11 cellular contexts compared by ENCODE assay signal in genomic region chr12:62730649-62731377, GRCh38.
DNase-seq lines count a peak whose midpoint lies in the region; ATAC-seq and TF ChIP-seq lines count a peak whose summit lies in the region.
"Had no signal": no experiment of that assay in that cellular context is flagged by ENCODE, and none has a peak within 500 bp of the region (broad histone marks: within the 10 kb centered on the region; RNA-seq: fewer than 3 reads in every experiment).

No MANE protein-coding gene starts in this region.

- H3K9me3 Mint-ChIP-seq in glutamatergic neuron (ENCODE audit: unreplicated experiment): peaks cover 4% of the 10 kb centered on the region
- H3K9me3 Mint-ChIP-seq: stimulated activated naive CD8-positive, alpha-beta T cell treated with anti-CD3 and anti-CD28 coated beads, Interleukin-15, Interleukin-2, amounts not matched to agents 100 ng/mL and 50 ng/mL, for 24 hours had no signal

- no peaks in the 10 kb centered on the region for H3K4me1 ChIP-seq in breast epithelium
- H3K4me1 ChIP-seq in mucosa of descending colon (ENCODE audit: low read depth): peaks cover 9% of the 10 kb centered on the region

- H3K27me3 ChIP-seq in MG63: no peaks in the 10 kb centered on the region
- no peaks in the 10 kb centered on the region for H3K27me3 ChIP-seq in breast epithelium

- TF ChIP-seq CTCF in breast epithelium (IDR thresholded peaks at IDR 0.05) (no peak), mucosa of descending colon (IDR thresholded peaks at IDR 0.05) (no peak), glutamatergic neuron (IDR thresholded peaks at IDR 0.05; ENCODE audit: partially characterized antibody, unreplicated experiment) (no peak)

- no peak overlapping the region for H3K4me3 ChIP-seq in MG63
- H3K4me3 ChIP-seq in breast epithelium: no peak overlapping the region
- H3K4me3 ChIP-seq in mucosa of descending colon: no peak overlapping the region

- H3K36me3 ChIP-seq in MG63: no peaks in the 10 kb centered on the region
- no peaks in the 10 kb centered on the region for H3K36me3 ChIP-seq in breast epithelium
- no peaks in the 10 kb centered on the region for H3K36me3 ChIP-seq in mucosa of descending colon (ENCODE audit: low read depth)

- no peak overlapping the region for H3K4me3 Mint-ChIP-seq in glutamatergic neuron (ENCODE audit: unreplicated experiment)
- H3K4me3 Mint-ChIP-seq: stimulated activated naive CD8-positive, alpha-beta T cell treated with anti-CD3 and anti-CD28 coated beads, Interleukin-15, Interleukin-2, amounts not matched to agents 100 ng/mL and 50 ng/mL, for 24 hours had no signal

- peaks cover 4% of the 10 kb centered on the region for H3K27me3 Mint-ChIP-seq in glutamatergic neuron (ENCODE audit: unreplicated experiment)
- H3K27me3 Mint-ChIP-seq: stimulated activated naive CD8-positive, alpha-beta T cell treated with anti-CD3 and anti-CD28 coated beads, Interleukin-15, Interleukin-2, amounts not matched to agents 100 ng/mL and 50 ng/mL, for 24 hours had no signal

- intact Hi-C loops in breast epithelium (cut with DNase I; ENCODE audit: low total_unique reads): no loop called here
- intact Hi-C loops in mucosa of descending colon (cut with DNase I, micrococcal nuclease): no loop called here

- peak overlapping the region; percentile 6 to 22 for H3K27ac ChIP-seq in breast epithelium

- peak; percentile 88 for DNase-seq in Daoy (ENCODE audit: low read depth)
- peak; percentile 80 for DNase-seq in MG63
- DNase-seq in breast epithelium (ENCODE audit: low spot score in 2 of 2): no peak
- no peak for DNase-seq in mucosa of descending colon
- DNase-seq in activated naive CD4-positive, alpha-beta T cell treated with anti-CD3 and anti-CD28 coated beads, Interleukin-2, amount 50 U/mL, for 16 hours: no peak
- DNase-seq in DMS 273 (lab: John Stamatoyannopoulos, UW; ENCODE audit: unreplicated experiment): no peak
- no peak for DNase-seq in glutamatergic neuron
- DNase-seq: NCI-H1105 had no signal

- TF ChIP-seq POLR2A in breast epithelium (IDR thresholded peaks at IDR 0.05): no peak

- H3K9me3 ChIP-seq in MG63 (no peaks in the 10 kb centered on the region), breast epithelium (no peaks in the 10 kb centered on the region), mucosa of descending colon (no peaks in the 10 kb centered on the region)

- ATAC-seq in mucosa of descending colon (peak; percentile 64), GM21576 (IDR thresholded peaks at IDR 0.05; ENCODE audit: unreplicated experiment) (no peak)
- ATAC-seq: left lobe of liver had no signal

- H3K4me1 Mint-ChIP-seq in glutamatergic neuron (ENCODE audit: low read depth, unreplicated experiment): peaks cover 23% of the 10 kb centered on the region

- no peak overlapping the region for H3K27ac Mint-ChIP-seq in glutamatergic neuron (ENCODE audit: unreplicated experiment)
- H3K27ac Mint-ChIP-seq: stimulated activated naive CD8-positive, alpha-beta T cell treated with anti-CD3 and anti-CD28 coated beads, Interleukin-15, Interleukin-2, amounts not matched to agents 100 ng/mL and 50 ng/mL, for 24 hours had no signal

- no peaks in the 10 kb centered on the region for H3K36me3 Mint-ChIP-seq in glutamatergic neuron (ENCODE audit: unreplicated experiment)

Comparison
In these comparisons a context has a peak if more than half of its experiments do, and no peak if none do; other contexts are left out.
1. DNase-seq: peak in Daoy (single experiment) and MG63 (single experiment); none in breast epithelium (0 of 2), mucosa of descending colon (0 of 3), activated naive CD4-positive, alpha-beta T cell treated with anti-CD3 and anti-CD28 coated beads, Interleukin-2, amount 50 U/mL, for 16 hours (single experiment), DMS 273 (single experiment) and glutamatergic neuron (single experiment).